19 cellular contexts compared by ENCODE assay signal in genomic region chr11:77019976-77020591, GRCh38. TPM values are rescaled to one million over a fixed set of nuclear protein-coding genes. Genes with fewer than 3 reads are reported as not detected.
DNase-seq lines count a peak whose midpoint lies in the region; ATAC-seq and TF ChIP-seq lines count a peak whose summit lies in the region.
"Had no signal": no experiment of that assay in that cellular context is flagged by ENCODE, and none has a peak within 500 bp of the region (broad histone marks: within the 10 kb centered on the region; RNA-seq: fewer than 3 reads in every experiment).

No MANE protein-coding gene starts in this region.

- H3K9ac ChIP-seq in GM23248 (no peak overlapping the region), fibroblast of lung (ENCODE audit: insufficient read depth, low read length) (no peak overlapping the region)
- H3K9ac ChIP-seq: parathyroid adenoma had no signal

- H3K27ac ChIP-seq in GM23248 (no peak overlapping the region), fibroblast of lung (ENCODE audit: insufficient read depth, low read length) (no peak overlapping the region)
- H3K27ac ChIP-seq: heart right ventricle, parathyroid adenoma, Peyer's patch had no signal

- in situ Hi-C loops in GM23248 (cut with MboI) = loop anchor here (10.0 kb wide), 1 partner anchor 205 kb away; no protein-coding TSS in a partner anchor

- peaks cover 11% of the 10 kb centered on the region for H3K4me1 ChIP-seq in GM23248 (ENCODE audit: insufficient read depth)
- no peaks in the 10 kb centered on the region for H3K4me1 ChIP-seq in fibroblast of lung (ENCODE audit: control insufficient read depth, extremely low read depth, insufficient read depth, low read length)
- H3K4me1 ChIP-seq: heart right ventricle, parathyroid adenoma, Peyer's patch had no signal

- H3K27me3 ChIP-seq in GM23248 (replicated peaks; ENCODE audit: insufficient read depth) = no peaks in the 10 kb centered on the region
- H3K27me3 ChIP-seq in fibroblast of lung (ENCODE audit: control insufficient read depth, insufficient read depth, low read length) = no peaks in the 10 kb centered on the region
- H3K27me3 ChIP-seq: heart right ventricle, Peyer's patch had no signal

- peaks cover 70 to 77% of the 10 kb centered on the region in 2 donors for H3K36me3 Mint-ChIP-seq in CD14-positive monocyte

- no peak overlapping the region for H2AFZ ChIP-seq in GM23248
- H2AFZ ChIP-seq in fibroblast of lung (ENCODE audit: low read length) = no peak overlapping the region
- H2AFZ ChIP-seq: parathyroid adenoma had no signal

- no peaks in the 10 kb centered on the region for H3K36me3 ChIP-seq in GM23248 (ENCODE audit: low read depth)
- no peaks in the 10 kb centered on the region for H3K36me3 ChIP-seq in fibroblast of lung (ENCODE audit: control insufficient read depth, insufficient read depth, low read length)
- H3K36me3 ChIP-seq: Peyer's patch had no signal

- DNase-seq in GM23248 (peak; percentile 41), RPMI7951 (ENCODE audit: low read depth) (peak; percentile 47), fibroblast of lung (ENCODE audit: low read depth in 2 of 2) (peak; percentile 16 to 62), pulmonary artery endothelial cell (ENCODE audit: low read depth, low spot score) (peak; percentile 17), CD14-positive monocyte (ENCODE audit: low spot score) (no peak), KG1 (lab: John Stamatoyannopoulos, UW) (no peak)
- DNase-seq: activated CD4-positive, alpha-beta memory T cell treated with anti-CD3 and anti-CD28 coated beads, Interleukin-2, amount 10 ng/mL, durations not matched to agents 7 days and 5 days; activated naive CD4-positive, alpha-beta T cell treated with anti-CD3 and anti-CD28 coated beads, Interleukin-2, amount 10 ng/mL, durations not matched to agents 7 days and 5 days; CD8-positive, alpha-beta memory T cell; heart right ventricle; KBM-7; Peyer's patch; stimulated activated CD4-positive, alpha-beta T cell treated with anti-CD3 and anti-CD28 coated beads, Interleukin-2, amount 100 ng/mL, for 48 hours; stimulated activated naive CD4-positive, alpha-beta T cell; T-helper 2 cell had no signal

- H3K9me3 Mint-ChIP-seq in CD14-positive monocyte = no peaks in the 10 kb centered on the region
- H3K9me3 Mint-ChIP-seq: activated CD4-positive, alpha-beta memory T cell treated with anti-CD3 and anti-CD28 coated beads, Interleukin-2, amount 10 ng/mL, durations not matched to agents 7 days and 5 days; activated naive CD4-positive, alpha-beta T cell treated with anti-CD3 and anti-CD28 coated beads, Interleukin-2, amount 10 ng/mL, durations not matched to agents 7 days and 5 days; CD8-positive, alpha-beta memory T cell; mesothelial cell of epicardium had no signal

- ATAC-seq in GM19395 (IDR thresholded peaks at IDR 0.05; ENCODE audit: unreplicated experiment) = no peak
- no peak for ATAC-seq in GM18505 (IDR thresholded peaks at IDR 0.05; ENCODE audit: unreplicated experiment)
- ATAC-seq: heart right ventricle had no signal

- H3K4me1 Mint-ChIP-seq in CD14-positive monocyte = no peaks in the 10 kb centered on the region
- H3K4me1 Mint-ChIP-seq: CD8-positive, alpha-beta memory T cell had no signal

- H3K4me2 ChIP-seq in GM23248 (ENCODE audit: unreplicated experiment) = peak overlapping the region; percentile 4
- no peak overlapping the region for H3K4me2 ChIP-seq in fibroblast of lung (ENCODE audit: extremely low read depth, insufficient read depth, low read length)

- no peaks in the 10 kb centered on the region for H3K9me2 ChIP-seq in GM23248 (ENCODE audit: insufficient read depth)

- TF ChIP-seq POLR2A in GM18505 (IDR thresholded peaks at IDR 0.05; ENCODE audit: borderline replicate concordance, extremely low read depth, insufficient read depth, insufficient read length) = no peak

- TF ChIP-seq CTCF in fibroblast of lung (conservative IDR thresholded peaks at IDR 0.05 in 1 of 2, IDR thresholded peaks at IDR 0.05 in 1 of 2; ENCODE audit: low read depth in 1 of 2, low read length in 2 of 2) = no peak
- TF ChIP-seq CTCF in CD14-positive monocyte (IDR thresholded peaks at IDR 0.05) = no peak

- no peaks in the 10 kb centered on the region for H3K27me3 Mint-ChIP-seq in CD14-positive monocyte (ENCODE audit: low read depth in 3 of 3)
- H3K27me3 Mint-ChIP-seq: activated CD4-positive, alpha-beta memory T cell treated with anti-CD3 and anti-CD28 coated beads, Interleukin-2, amount 10 ng/mL, durations not matched to agents 7 days and 5 days; activated naive CD4-positive, alpha-beta T cell treated with anti-CD3 and anti-CD28 coated beads, Interleukin-2, amount 10 ng/mL, durations not matched to agents 7 days and 5 days; CD8-positive, alpha-beta memory T cell had no signal

- intact Hi-C loops in CD14-positive monocyte (cut with micrococcal nuclease) = no loop called here

- H4K20me1 ChIP-seq in GM23248 (ENCODE audit: insufficient read depth) (no peaks in the 10 kb centered on the region), fibroblast of lung (ENCODE audit: control insufficient read depth, extremely low read depth, insufficient read depth, low read length) (no peaks in the 10 kb centered on the region)

- no peak overlapping the region for H3K27ac Mint-ChIP-seq in CD14-positive monocyte
- H3K27ac Mint-ChIP-seq: activated CD4-positive, alpha-beta memory T cell treated with anti-CD3 and anti-CD28 coated beads, Interleukin-2, amount 10 ng/mL, durations not matched to agents 7 days and 5 days; activated naive CD4-positive, alpha-beta T cell treated with anti-CD3 and anti-CD28 coated beads, Interleukin-2, amount 10 ng/mL, durations not matched to agents 7 days and 5 days; CD8-positive, alpha-beta memory T cell; mesothelial cell of epicardium had no signal

- no peaks in the 10 kb centered on the region for H3K9me3 ChIP-seq in GM23248 (ENCODE audit: low read depth)
- H3K9me3 ChIP-seq in fibroblast of lung (ENCODE audit: control insufficient read depth, insufficient read depth, low read depth, low read length) = no peaks in the 10 kb centered on the region
- H3K9me3 ChIP-seq: heart right ventricle, Peyer's patch had no signal

- peaks cover 14% of the 10 kb centered on the region for H3F3A ChIP-seq in GM23248 (ENCODE audit: insufficient read depth)

- WGBS in GM23248 (ENCODE audit: low coverage in 1 of 2, low lambda C conversion rate in 2 of 2, missing lambda C conversion rate in 2 of 2), 2 experiments = 75 to 79% methylated on average over 2 of the region's 2 CpGs

- no peak overlapping the region for H3K4me3 Mint-ChIP-seq in CD14-positive monocyte
- H3K4me3 Mint-ChIP-seq: activated CD4-positive, alpha-beta memory T cell treated with anti-CD3 and anti-CD28 coated beads, Interleukin-2, amount 10 ng/mL, durations not matched to agents 7 days and 5 days; activated naive CD4-positive, alpha-beta T cell treated with anti-CD3 and anti-CD28 coated beads, Interleukin-2, amount 10 ng/mL, durations not matched to agents 7 days and 5 days; CD8-positive, alpha-beta memory T cell; mesothelial cell of epicardium had no signal

- no peaks in the 10 kb centered on the region for H3K79me2 ChIP-seq in GM23248 (ENCODE audit: insufficient read depth)
- no peaks in the 10 kb centered on the region for H3K79me2 ChIP-seq in fibroblast of lung (ENCODE audit: control insufficient read depth, insufficient read depth, low read length)
- H3K79me2 ChIP-seq: parathyroid adenoma had no signal

- H3K4me3 ChIP-seq in GM23248 (no peak overlapping the region), fibroblast of lung (replicated peaks in 1 of 4; ENCODE audit: control extremely low read depth in 1 of 4, insufficient read depth in 1 of 4, low read depth in 3 of 4, low read length in 4 of 4) (no peak overlapping the region)
- H3K4me3 ChIP-seq: heart right ventricle, Peyer's patch had no signal

RNA-seq across cellular contexts. Expression of gene B3GNT6, which starts 14.1 kb away (rescaled TPM):
- total RNA-seq in GM23248 (2014; rRNA removed; shearing (Covaris generic)) = not detected in 2 replicates
- not detected in 2 replicates for polyA plus RNA-seq in GM23248 (2016; fragmentation: Nextera tagmentation; extraction: Ambion mirVana)
- not detected in 2 replicates for total RNA-seq in RPMI7951 (2014; rRNA removed; shearing (Covaris generic))
- total RNA-seq in fibroblast of lung = not detected in 2 replicates
- not detected in 2 replicates for polyA plus RNA-seq in fibroblast of lung
- polyA plus RNA-seq in fibroblast of lung (2012) = not detected in 2 replicates
- polyA minus RNA-seq in fibroblast of lung (ENCODE audit: low replicate concordance) = not detected in 2 replicates
- not detected in 2 replicates for total RNA-seq in pulmonary artery endothelial cell
- not detected for polyA plus RNA-seq in CD14-positive monocyte
- total RNA-seq: activated CD4-positive, alpha-beta memory T cell treated with anti-CD3 and anti-CD28 coated beads, Interleukin-2, amount 10 ng/mL, durations not matched to agents 7 days and 5 days; CD8-positive, alpha-beta memory T cell; heart right ventricle; mesothelial cell of epicardium had no signal
- polyA plus RNA-seq: CD8-positive, alpha-beta memory T cell; heart right ventricle had no signal

RNA-seq across cellular contexts. Expression of gene CAPN5, which starts 46.7 kb away (rescaled TPM):
- 22.4 and 27.7 TPM in 2 replicates for total RNA-seq in GM23248 (2014; rRNA removed; shearing (Covaris generic))
- 17.8 and 18.3 TPM in 2 replicates for polyA plus RNA-seq in GM23248 (2016; fragmentation: Nextera tagmentation; extraction: Ambion mirVana)
- 10.7 and 12.4 TPM in 2 replicates for total RNA-seq in RPMI7951 (2014; rRNA removed; shearing (Covaris generic))
- total RNA-seq in fibroblast of lung = 12.3 and 17.5 TPM in 2 replicates
- 20.4 and 29.0 TPM in 2 replicates for polyA plus RNA-seq in fibroblast of lung
- 21.9 and 30.1 TPM in 2 replicates for polyA plus RNA-seq in fibroblast of lung (2012)
- 37.0 and 64.5 TPM in 2 replicates for polyA minus RNA-seq in fibroblast of lung (ENCODE audit: low replicate concordance)
- total RNA-seq in pulmonary artery endothelial cell = 7.5 and 9.5 TPM in 2 replicates
- polyA plus RNA-seq in CD14-positive monocyte = under 1 TPM; 0.28 to 0.62 TPM

Comparison
In these comparisons a context has a peak if more than half of its experiments do, and no peak if none do; other contexts are left out.
1. DNase-seq: peak in GM23248 (single experiment), RPMI7951 (single experiment), fibroblast of lung (2 of 2) and pulmonary artery endothelial cell (single experiment); none in CD14-positive monocyte (single experiment) and KG1 (single experiment).